ENCODE assay signal across 11 cellular contexts in genomic region chr6:17628873-17629272, GRCh38. TPM values are rescaled to one million over a fixed set of nuclear protein-coding genes. Genes with fewer than 3 reads are reported as not detected.
DNase-seq lines count a peak whose midpoint lies in the region; ATAC-seq lines count a peak whose summit lies in the region.
"Had no signal": no experiment of that assay in that cellular context is flagged by ENCODE, and none has a peak within 500 bp of the region (broad histone marks: within the 10 kb centered on the region; RNA-seq: fewer than 3 reads in every experiment).

No MANE protein-coding gene starts in this region.

- DNase-seq in naive B cell (peak; percentile 2), occipital lobe (lab: John Stamatoyannopoulos, UW) (no peak), OCI-M2 (lab: John Stamatoyannopoulos, UW; ENCODE audit: unreplicated experiment) (no peak), DMS79 treated with DMSO at 0.1 percent for 48 hours (lab: John Stamatoyannopoulos, UW) (no peak)
- DNase-seq: activated T-cell treated with anti-CD3 and anti-CD28 coated beads, Interleukin-2, amount 50 U/mL, for 1 hour; DMS 273 treated with DMSO at 0.1 percent for 48 hours; NCI-H2107 had no signal

- peaks cover 10 to 14% of the 10 kb centered on the region in 2 donors for H3K36me3 Mint-ChIP-seq in naive B cell

- peak; percentile 66 for ATAC-seq in GM18909 (IDR thresholded peaks at IDR 0.05; ENCODE audit: poor library complexity, unreplicated experiment)
- ATAC-seq in GM21737 (IDR thresholded peaks at IDR 0.05; ENCODE audit: unreplicated experiment) = peak; percentile 47
- ATAC-seq in HG03442 (IDR thresholded peaks at IDR 0.05; ENCODE audit: unreplicated experiment) = peak; percentile 52
- peak; percentile 37 to 38 for ATAC-seq in naive B cell (ENCODE audit: low read depth in 2 of 2)
- no peak for ATAC-seq in HG02678 (IDR thresholded peaks at IDR 0.05; ENCODE audit: unreplicated experiment)

- peak overlapping the region; percentile 31 to 92 (median 73) for H3K27ac Mint-ChIP-seq in naive B cell

- peaks cover 26 to 33% (median 33%) of the 10 kb centered on the region in 3 donors for H3K4me1 Mint-ChIP-seq in naive B cell

- H3K27me3 Mint-ChIP-seq in naive B cell = no peaks in the 10 kb centered on the region

- no peaks in the 10 kb centered on the region for H3K9me3 Mint-ChIP-seq in naive B cell

- no peak overlapping the region for H3K4me3 Mint-ChIP-seq in naive B cell

RNA-seq across cellular contexts. Expression of gene FAM8A1, which starts 28.8 kb away (rescaled TPM):
- polyA plus RNA-seq in naive B cell (ENCODE audit: low read depth in 6 of 6) = 1 to 10 TPM in 5 of 6 donors, not detected in 1; 1.5 to 3.4 (median 2.0) TPM
- total RNA-seq in occipital lobe = 59.7 TPM
